Comparison of ENCODE assay signal across 19 cellular contexts in genomic region chr14:21234112-21234511, GRCh38. TPM values are rescaled to one million over a fixed set of nuclear protein-coding genes. Genes with fewer than 3 reads are reported as not detected.
DNase-seq lines count a peak whose midpoint lies in the region; ATAC-seq and TF ChIP-seq lines count a peak whose summit lies in the region.
"Had no signal": no experiment of that assay in that cellular context is flagged by ENCODE, and none has a peak within 500 bp of the region (broad histone marks: within the 10 kb centered on the region; RNA-seq: fewer than 3 reads in every experiment).

No MANE protein-coding gene starts in this region.

- no peaks in the 10 kb centered on the region for H3K9me3 ChIP-seq in HUES48 (ENCODE audit: control insufficient read depth, insufficient read depth, low read length)
- H3K9me3 ChIP-seq: right atrium auricular region, SK-N-SH, uterus had no signal

- intact Hi-C loops in activated CD4-positive, alpha-beta T cell treated with anti-CD3 and anti-CD28 coated beads, Interleukin-2, amount 10 ng/mL, durations not matched to agents 24 days and 14 days (cut with micrococcal nuclease), result loop anchor here (10.0 kb wide), 1 partner anchor 151 kb away; the partner anchor contains the start of gene SUPT16H

- DNase-seq in activated CD4-positive, alpha-beta T cell treated with anti-CD3 and anti-CD28 coated beads, Interleukin-2, amount 10 ng/mL, durations not matched to agents 24 days and 14 days, result no peak
- no peak for DNase-seq in activated CD4-positive, alpha-beta T cell treated with anti-CD3 and anti-CD28 coated beads, Interleukin-2, amount 50 U/mL, for 48 hours
- no peak for DNase-seq in activated naive CD8-positive, alpha-beta T cell treated with anti-CD3 and anti-CD28 coated beads for 36 hours
- DNase-seq in neural crest cell (ENCODE audit: low read depth, low spot score) (no peak), hypothalamus (lab: John Stamatoyannopoulos, UW) (no peak), omental fat pad (ENCODE audit: low spot score) (no peak), NCI-H524 (lab: John Stamatoyannopoulos, UW) (no peak)
- DNase-seq: activated CD4-positive, alpha-beta T cell treated with anti-CD3 and anti-CD28 coated beads, Interleukin-2, amount 50 U/mL, for 4 hours; activated gamma-delta T cell treated with Interleukin-2 at 50 U/mL for 16 hours; DMS79; H9; NCI-H1417 treated with DMSO at 0.1 percent for 48 hours; NCI-H2171; SK-N-SH; uterus had no signal

- no peak for ATAC-seq in omental fat pad (ENCODE audit: low FRiP score)

- H3K27ac ChIP-seq in HUES48 (ENCODE audit: low read depth, low read length), result peak overlapping the region; percentile 38
- H3K27ac ChIP-seq: C4-2B, right atrium auricular region, uterus had no signal

- TF ChIP-seq CTCF in neural crest cell (conservative IDR thresholded peaks at IDR 0.05), result no peak
- TF ChIP-seq CTCF in omental fat pad (IDR thresholded peaks at IDR 0.05), result no peak

- no peaks in the 10 kb centered on the region for H3K9me3 Mint-ChIP-seq in activated CD4-positive, alpha-beta T cell treated with anti-CD3 and anti-CD28 coated beads, Interleukin-2, amount 10 ng/mL, durations not matched to agents 24 days and 14 days
- H3K9me3 Mint-ChIP-seq in activated naive CD8-positive, alpha-beta T cell treated with anti-CD3 and anti-CD28 coated beads for 36 hours, result no peaks in the 10 kb centered on the region
- no peaks in the 10 kb centered on the region for H3K9me3 Mint-ChIP-seq in neural crest cell
- H3K9me3 Mint-ChIP-seq: H9 had no signal

- no peak overlapping the region for H3K27ac Mint-ChIP-seq in activated CD4-positive, alpha-beta T cell treated with anti-CD3 and anti-CD28 coated beads, Interleukin-2, amount 10 ng/mL, durations not matched to agents 24 days and 14 days
- peak overlapping the region; percentile 32 for H3K27ac Mint-ChIP-seq in activated naive CD8-positive, alpha-beta T cell treated with anti-CD3 and anti-CD28 coated beads for 36 hours
- no peak overlapping the region for H3K27ac Mint-ChIP-seq in neural crest cell (ENCODE audit: unreplicated experiment)

- no peaks in the 10 kb centered on the region for H3K27me3 Mint-ChIP-seq in activated CD4-positive, alpha-beta T cell treated with anti-CD3 and anti-CD28 coated beads, Interleukin-2, amount 10 ng/mL, durations not matched to agents 24 days and 14 days
- H3K27me3 Mint-ChIP-seq in activated naive CD8-positive, alpha-beta T cell treated with anti-CD3 and anti-CD28 coated beads for 36 hours, result no peaks in the 10 kb centered on the region
- no peaks in the 10 kb centered on the region for H3K27me3 Mint-ChIP-seq in neural crest cell (ENCODE audit: low read depth)

- H3K4me3 ChIP-seq in HUES48 (ENCODE audit: low read depth, low read length), result no peak overlapping the region
- H3K4me3 ChIP-seq: right atrium auricular region, uterus had no signal

- H3K4me1 Mint-ChIP-seq in activated CD4-positive, alpha-beta T cell treated with anti-CD3 and anti-CD28 coated beads, Interleukin-2, amount 10 ng/mL, durations not matched to agents 24 days and 14 days, result peaks cover 70% of the 10 kb centered on the region
- H3K4me1 Mint-ChIP-seq in activated naive CD8-positive, alpha-beta T cell treated with anti-CD3 and anti-CD28 coated beads for 36 hours, result peaks cover 83% of the 10 kb centered on the region
- peaks cover 32% of the 10 kb centered on the region for H3K4me1 Mint-ChIP-seq in neural crest cell

- peaks cover 69% of the 10 kb centered on the region for H3K36me3 Mint-ChIP-seq in activated CD4-positive, alpha-beta T cell treated with anti-CD3 and anti-CD28 coated beads, Interleukin-2, amount 10 ng/mL, durations not matched to agents 24 days and 14 days (ENCODE audit: low read depth)
- peaks cover 56% of the 10 kb centered on the region for H3K36me3 Mint-ChIP-seq in activated naive CD8-positive, alpha-beta T cell treated with anti-CD3 and anti-CD28 coated beads for 36 hours
- H3K36me3 Mint-ChIP-seq in neural crest cell (ENCODE audit: low read depth), result peaks cover 25% of the 10 kb centered on the region

- no peak overlapping the region for H3K9ac ChIP-seq in HUES48 (ENCODE audit: low read depth, low read length)
- H3K9ac ChIP-seq: SK-N-SH had no signal

- peak overlapping the region; percentile 6 for H3K4me3 Mint-ChIP-seq in activated CD4-positive, alpha-beta T cell treated with anti-CD3 and anti-CD28 coated beads, Interleukin-2, amount 10 ng/mL, durations not matched to agents 24 days and 14 days
- H3K4me3 Mint-ChIP-seq in activated naive CD8-positive, alpha-beta T cell treated with anti-CD3 and anti-CD28 coated beads for 36 hours, result peak overlapping the region; percentile 3
- peak overlapping the region; percentile 2 for H3K4me3 Mint-ChIP-seq in neural crest cell
- H3K4me3 Mint-ChIP-seq: H9 had no signal

- H3K4me1 ChIP-seq in HUES48 (ENCODE audit: control insufficient read depth, insufficient read depth, low read length), result no peaks in the 10 kb centered on the region

- H3K27me3 ChIP-seq in HUES48 (ENCODE audit: control insufficient read depth, insufficient read depth, low read length), result no peaks in the 10 kb centered on the region
- H3K27me3 ChIP-seq: right atrium auricular region, uterus had no signal

- peaks cover 100% of the 10 kb centered on the region for H3K36me3 ChIP-seq in HUES48 (ENCODE audit: control insufficient read depth, insufficient read depth, low read length)
- H3K36me3 ChIP-seq: uterus had no signal

RNA-seq across cellular contexts. Expression of gene HNRNPC, which starts 35.1 kb away (rescaled TPM):
- 1,009 and 1,054 TPM in 2 replicates for total RNA-seq in activated CD4-positive, alpha-beta T cell treated with anti-CD3 and anti-CD28 coated beads, Interleukin-2, amount 10 ng/mL, durations not matched to agents 24 days and 14 days
- 1,000 to 10,000 TPM; 1,256 to 1,302 TPM for total RNA-seq in activated naive CD8-positive, alpha-beta T cell treated with anti-CD3 and anti-CD28 coated beads for 36 hours
- total RNA-seq in neural crest cell (993 and 1,012 TPM in 2 replicates), omental fat pad (100 to 1,000 TPM; 361 to 619 (median 454) TPM)

RNA-seq across cellular contexts. Expression of gene RPGRIP1, which starts 45.8 kb away (rescaled TPM):
- total RNA-seq in activated CD4-positive, alpha-beta T cell treated with anti-CD3 and anti-CD28 coated beads, Interleukin-2, amount 10 ng/mL, durations not matched to agents 24 days and 14 days, result not detected in 2 replicates
- total RNA-seq in activated naive CD8-positive, alpha-beta T cell treated with anti-CD3 and anti-CD28 coated beads for 36 hours, result under 1 TPM; 0.08 to 0.22 TPM
- total RNA-seq in neural crest cell (not detected in 2 replicates), omental fat pad (1 to 10 TPM in 1 of 4 donors, under 1 TPM in 3; 0.19 to 1.2 (median 0.53) TPM)
- total RNA-seq: kidney epithelial cell had no signal
